ENCODE assay signal across 8 cellular contexts in genomic region chr9:306907-307306, GRCh38.
DNase-seq lines count a peak whose midpoint lies in the region; ATAC-seq and TF ChIP-seq lines count a peak whose summit lies in the region.

No MANE protein-coding gene starts in this region.

- no peaks in the 10 kb centered on the region for H3K9me2 ChIP-seq in GM23338 (ENCODE audit: insufficient read depth)

- no peaks in the 10 kb centered on the region for H4K20me1 ChIP-seq in GM23338 (replicated peaks; ENCODE audit: insufficient read depth)

- H3K27ac ChIP-seq in GM23338 (ENCODE audit: low read depth) (no peak overlapping the region), colonic mucosa (no peak overlapping the region), vagina (no peak overlapping the region)

- TF ChIP-seq CTCF in GM23338 (conservative IDR thresholded peaks at IDR 0.05; ENCODE audit: low read depth in 2 of 2) = peak; percentile 60 to 84
- no peak for TF ChIP-seq CTCF in colonic mucosa (IDR thresholded peaks at IDR 0.05)
- peak in 1 of 3 experiments; percentile 7 for TF ChIP-seq CTCF in vagina (IDR thresholded peaks at IDR 0.05)

- intact Hi-C loops in colonic mucosa (cut with DNase I) (no loop called here), vagina (cut with DNase I) (no loop called here)

- no peaks in the 10 kb centered on the region for H3K27me3 Mint-ChIP-seq in GM23338 (ENCODE audit: insufficient read depth, low read depth, poor library complexity)

- H3K27me3 ChIP-seq in GM23338 (ENCODE audit: insufficient read depth) = no peaks in the 10 kb centered on the region
- no peaks in the 10 kb centered on the region for H3K27me3 ChIP-seq in colonic mucosa
- no peaks in the 10 kb centered on the region for H3K27me3 ChIP-seq in vagina

- no peak overlapping the region for H3K27ac Mint-ChIP-seq in GM23338

- H3K4me1 Mint-ChIP-seq in GM23338 = peaks cover 5% of the 10 kb centered on the region

- H3K4me3 ChIP-seq in GM23338 (no peak overlapping the region), colonic mucosa (no peak overlapping the region), vagina (no peak overlapping the region)

- ATAC-seq in GM23338 (peak; percentile 81), GM18520 (IDR thresholded peaks at IDR 0.05; ENCODE audit: unreplicated experiment) (no peak)

- H3K4me2 ChIP-seq in GM23338 = no peak overlapping the region

- no peaks in the 10 kb centered on the region for H3K9me3 Mint-ChIP-seq in GM23338

- H3K79me2 ChIP-seq in GM23338 (replicated peaks; ENCODE audit: insufficient read depth) = no peaks in the 10 kb centered on the region

- H3K4me3 Mint-ChIP-seq in GM23338 = no peak overlapping the region

- H3K9ac ChIP-seq in colonic mucosa (ENCODE audit: low read depth in 2 of 2, low read length in 2 of 2) = no peak overlapping the region

- H3K4me1 ChIP-seq in GM23338 (ENCODE audit: insufficient read depth) (no peaks in the 10 kb centered on the region), colonic mucosa (no peaks in the 10 kb centered on the region), vagina (peaks cover 9% of the 10 kb centered on the region)

- no peak for TF ChIP-seq POLR2A in vagina (IDR thresholded peaks at IDR 0.05)

- H3K36me3 Mint-ChIP-seq in GM23338 (ENCODE audit: low read depth) = no peaks in the 10 kb centered on the region

- H3F3A ChIP-seq in GM23338 (replicated peaks; ENCODE audit: low read depth) = no peaks in the 10 kb centered on the region

- H2AFZ ChIP-seq in GM23338 = no peak overlapping the region

- no peaks in the 10 kb centered on the region for H3K36me3 ChIP-seq in GM23338 (ENCODE audit: insufficient read depth)
- H3K36me3 ChIP-seq in colonic mucosa = no peaks in the 10 kb centered on the region
- H3K36me3 ChIP-seq in vagina = no peaks in the 10 kb centered on the region

- peak; percentile 73 for DNase-seq in GM23338 (ENCODE audit: low spot score)
- DNase-seq in T-helper 22 cell (ENCODE audit: low read depth) = peak; percentile 9
- peak; percentile 43 for DNase-seq in colonic mucosa
- DNase-seq in stimulated activated CD4-positive, alpha-beta T cell treated with anti-CD3 and anti-CD28 coated beads, Interleukin-4, amount 100 ng/mL, for 1 hour = peak; percentile 29
- no peak for DNase-seq in AG08395 (ENCODE audit: low spot score)
- no peak for DNase-seq in vagina (ENCODE audit: extremely low spot score in 2 of 2)
- DNase-seq in AG08396 (ENCODE audit: low spot score) = no peak

- H3K9me3 ChIP-seq in colonic mucosa = no peaks in the 10 kb centered on the region
- H3K9me3 ChIP-seq in vagina = no peaks in the 10 kb centered on the region

TF ChIP-seq in GM23338, 12 proteins besides CTCF, POLR2A, EP300 and RAD21 (continues in another document):
- TF ChIP-seq ZNF462 (CRISPR knock-in tag; IDR thresholded peaks at IDR 0.05) = no peak
- no peak for TF ChIP-seq EZH2phosphoT487 (IDR thresholded peaks at IDR 0.05; ENCODE audit: unreplicated experiment)
- TF ChIP-seq ZNF114 (CRISPR knock-in tag; IDR thresholded peaks at IDR 0.05) = no peak
- no peak for TF ChIP-seq STAT1 (IDR thresholded peaks at IDR 0.05; ENCODE audit: unreplicated experiment)
- TF ChIP-seq REST (IDR thresholded peaks at IDR 0.05; ENCODE audit: unreplicated experiment) = no peak
- no peak for TF ChIP-seq JUNB (IDR thresholded peaks at IDR 0.05; ENCODE audit: unreplicated experiment)
- TF ChIP-seq NANOG (IDR thresholded peaks at IDR 0.05; ENCODE audit: borderline replicate concordance) = no peak
- no peak for TF ChIP-seq ZNF331 (CRISPR knock-in tag; IDR thresholded peaks at IDR 0.05; ENCODE audit: low read depth)
- no peak for TF ChIP-seq EZH2 (IDR thresholded peaks at IDR 0.05; ENCODE audit: low read depth, unreplicated experiment)
- TF ChIP-seq ETS1 (IDR thresholded peaks at IDR 0.05) = no peak

Comparison
In these comparisons a context has a peak if more than half of its experiments do, and no peak if none do; other contexts are left out.
1. DNase-seq: peak in GM23338 (single experiment), T-helper 22 cell (single experiment), colonic mucosa (single experiment) and stimulated activated CD4-positive, alpha-beta T cell treated with anti-CD3 and anti-CD28 coated beads, Interleukin-4, amount 100 ng/mL, for 1 hour (single experiment); none in AG08395 (single experiment), vagina (0 of 2) and AG08396 (single experiment).